13 cellular contexts compared by ENCODE assay signal in genomic region chr10:101828734-101829551, GRCh38. TPM values are rescaled to one million over a fixed set of nuclear protein-coding genes. Genes with fewer than 3 reads are reported as not detected.
A peak's percentile ranks its signal among the peaks of the same experiment; 100 is the strongest.
DNase-seq lines count a peak whose midpoint lies in the region; ATAC-seq and TF ChIP-seq lines count a peak whose summit lies in the region.
"Had no signal": no experiment of that assay in that cellular context is flagged by ENCODE, and none has a peak within 500 bp of the region (broad histone marks: within the 10 kb centered on the region; RNA-seq: fewer than 3 reads in every experiment).

No MANE protein-coding gene starts in this region.

- no peak overlapping the region for H3K23ac ChIP-seq in mesenchymal stem cell (ENCODE audit: low read length in 2 of 2)

- no peak overlapping the region for H3K18ac ChIP-seq in mesenchymal stem cell (ENCODE audit: low read depth in 1 of 2, low read length in 2 of 2)

- H3K27ac ChIP-seq in mesenchymal stem cell (ENCODE audit: low read length, poor library complexity, severe bottlenecking) (no peak overlapping the region), tibial nerve (peak overlapping the region in 3 of 4 donors; percentile 51 to 83 (median 82))

- no peak overlapping the region for H2BK120ac ChIP-seq in mesenchymal stem cell (ENCODE audit: low read depth, low read length)

- H3K4me1 ChIP-seq in mesenchymal stem cell (ENCODE audit: control insufficient read depth, insufficient read depth, low read depth, low read length) (peaks cover 17% of the 10 kb centered on the region), tibial nerve (peaks cover 0 to 34% (median 15%) of the 10 kb centered on the region in 4 donors)

- no peak for ATAC-seq in HG03439 (IDR thresholded peaks at IDR 0.05; ENCODE audit: unreplicated experiment)
- ATAC-seq: heart left ventricle had no signal

- no peak overlapping the region for H2AFZ ChIP-seq in mesenchymal stem cell (ENCODE audit: low read depth, low read length)

- H2BK15ac ChIP-seq in mesenchymal stem cell (ENCODE audit: low read depth, poor library complexity, severe bottlenecking): peak overlapping the region; percentile 57

- 85% methylated on average over 31 of the region's 41 CpGs for WGBS in mesenchymal stem cell
- WGBS in tibial nerve, 2 donors: 54 to 56% methylated on average over 33 to 35 of the region's 41 CpGs

- H3K79me1 ChIP-seq in mesenchymal stem cell (replicated peaks; ENCODE audit: low read length, poor library complexity, severe bottlenecking): peaks cover 6% of the 10 kb centered on the region

- no peak overlapping the region for H3K9ac ChIP-seq in mesenchymal stem cell (ENCODE audit: low read length)

- DNase-seq in NCI-H82 (lab: John Stamatoyannopoulos, UW) (peak; percentile 49), NCI-H82 treated with DMSO at 0.1 percent for 48 hours (lab: John Stamatoyannopoulos, UW; ENCODE audit: unreplicated experiment) (no peak), choroid plexus epithelial cell (ENCODE audit: low read depth) (no peak), mesenchymal stem cell (no peak), tibial nerve (ENCODE audit: low spot score in 2 of 2) (no peak), OCI-M2 (lab: John Stamatoyannopoulos, UW; ENCODE audit: unreplicated experiment) (no peak), SHP77 (lab: John Stamatoyannopoulos, UW) (no peak)
- DNase-seq: NCI-H524 treated with DMSO at 0.1 percent for 48 hours, occipital lobe had no signal

- H3K4me2 ChIP-seq in mesenchymal stem cell (ENCODE audit: low read length, poor library complexity, severe bottlenecking): no peak overlapping the region

- H3K4ac ChIP-seq in mesenchymal stem cell (ENCODE audit: low read depth in 1 of 2, low read length in 2 of 2): no peak overlapping the region

- H3K36me3 ChIP-seq in mesenchymal stem cell (ENCODE audit: control insufficient read depth in 1 of 2, insufficient read depth in 2 of 2, low read depth in 1 of 2, low read length in 2 of 2) (peaks cover 10 to 25% of the 10 kb centered on the region in 2 experiments), tibial nerve (no peaks in the 10 kb centered on the region)

- H2AK5ac ChIP-seq in mesenchymal stem cell (ENCODE audit: low read length, severe bottlenecking): no peak overlapping the region

- no peak overlapping the region for H2BK5ac ChIP-seq in mesenchymal stem cell (ENCODE audit: low read depth, low read length, poor library complexity, severe bottlenecking)

- H4K91ac ChIP-seq in mesenchymal stem cell (ENCODE audit: low read length): no peak overlapping the region

- TF ChIP-seq POLR2A in tibial nerve (IDR thresholded peaks at IDR 0.05): no peak

- no peaks in the 10 kb centered on the region for H3K9me3 ChIP-seq in mesenchymal stem cell (ENCODE audit: control insufficient read depth, low read length)
- H3K9me3 ChIP-seq in tibial nerve: no peaks in the 10 kb centered on the region
- H3K9me3 ChIP-seq: heart left ventricle had no signal

- TF ChIP-seq CTCF in choroid plexus epithelial cell (conservative IDR thresholded peaks at IDR 0.05; ENCODE audit: low read depth, low read length) (no peak), tibial nerve (IDR thresholded peaks at IDR 0.05) (no peak)

- H3K14ac ChIP-seq in mesenchymal stem cell (ENCODE audit: low read length in 2 of 2): no peak overlapping the region

- H3K4me3 ChIP-seq in choroid plexus epithelial cell (ENCODE audit: low read depth, low read length) (peak overlapping the region; percentile 52), mesenchymal stem cell (ENCODE audit: insufficient read depth in 1 of 2, low read depth in 1 of 2, low read length in 2 of 2) (peak overlapping the region in 1 of 2 experiments; percentile 49), tibial nerve (peak overlapping the region; percentile 10 to 56 (median 22))

- H2BK12ac ChIP-seq in mesenchymal stem cell (ENCODE audit: low read length in 2 of 2): no peak overlapping the region

- no peaks in the 10 kb centered on the region for H3K27me3 ChIP-seq in mesenchymal stem cell (ENCODE audit: control insufficient read depth in 1 of 2, insufficient read depth in 1 of 2, low read length in 2 of 2)
- no peaks in the 10 kb centered on the region for H3K27me3 ChIP-seq in tibial nerve
- H3K27me3 ChIP-seq: heart left ventricle had no signal

- peak overlapping the region; percentile 14 for H4K8ac ChIP-seq in mesenchymal stem cell (ENCODE audit: low read length)

- TF ChIP-seq EP300 in tibial nerve (IDR thresholded peaks at IDR 0.05): no peak

RNA-seq across cellular contexts. Expression of gene OGA, which starts 10.7 kb away (rescaled TPM):
- polyA plus RNA-seq in mesenchymal stem cell (2013, experiment 1 of 2): 40.9 TPM
- polyA plus RNA-seq in mesenchymal stem cell (2013, experiment 2 of 2): 39.4 TPM
- 100 to 1,000 TPM; 206 to 249 (median 224) TPM for total RNA-seq in tibial nerve

RNA-seq across cellular contexts. Expression of gene KCNIP2, which starts 14.7 kb away (rescaled TPM):
- polyA plus RNA-seq in mesenchymal stem cell (2013, experiment 1 of 2): 0.25 TPM
- 0.23 TPM for polyA plus RNA-seq in mesenchymal stem cell (2013, experiment 2 of 2)
- total RNA-seq in tibial nerve: 10 to 100 TPM in 3 of 4 donors, 1 to 10 TPM in 1; 6.1 to 63.9 (median 37.2) TPM

RNA-seq across cellular contexts. Expression of gene NPM3, which starts 45.7 kb away (rescaled TPM):
- polyA plus RNA-seq in mesenchymal stem cell (2013, experiment 1 of 2): 35.4 TPM
- polyA plus RNA-seq in mesenchymal stem cell (2013, experiment 2 of 2): 33.5 TPM
- total RNA-seq in tibial nerve: 10 to 100 TPM; 17.5 to 47.7 (median 30.1) TPM

RNA-seq across cellular contexts. Expression of gene FGF8, which starts 53.0 kb away (rescaled TPM):
- not detected for polyA plus RNA-seq in mesenchymal stem cell (2013, experiment 1 of 2)
- not detected for polyA plus RNA-seq in mesenchymal stem cell (2013, experiment 2 of 2)
- total RNA-seq in tibial nerve: not detected
- total RNA-seq: A172; heart left ventricle; occipital lobe; T-helper 1 cell treated with Interleukin-12 subunit alpha and Interleukin-12 subunit beta and Interleukin-4 antibody, amounts not matched to agents 30 ng/mL and 1 ng/mL, for 36 hours had no signal
- polyA plus RNA-seq: heart left ventricle had no signal
